8 cellular contexts compared by ENCODE assay signal in the genomic region with DNA sequence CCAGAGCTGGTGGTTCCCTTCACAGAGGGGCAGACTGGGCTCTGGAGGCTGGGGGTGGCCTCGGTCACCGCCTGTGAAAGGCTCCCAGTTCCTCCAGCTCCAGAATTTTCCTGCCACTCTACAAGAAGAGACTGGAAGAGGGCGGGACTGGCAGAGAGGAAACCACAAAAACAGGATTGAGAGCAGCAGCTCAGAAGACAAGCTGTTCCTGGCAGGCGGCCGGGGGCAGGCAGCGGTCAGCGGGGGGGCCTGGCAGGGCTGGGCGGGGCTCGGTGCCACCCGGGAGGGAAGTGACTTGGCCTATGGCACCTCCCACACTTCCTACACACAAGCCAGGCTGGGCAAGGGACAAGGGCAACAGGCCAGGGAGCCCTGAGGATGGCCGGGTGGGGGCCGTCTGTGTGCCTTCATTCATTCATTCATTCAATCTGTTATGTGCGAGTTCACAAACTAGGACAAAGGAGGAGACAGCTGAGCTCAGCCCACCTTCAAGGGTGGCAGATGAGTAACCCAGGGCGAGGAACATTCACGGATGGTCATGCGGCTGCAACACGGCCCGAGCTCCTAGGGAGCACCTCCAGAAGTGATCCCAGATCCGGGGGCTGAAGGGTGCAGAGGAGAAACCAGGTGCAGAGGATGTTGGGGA. TPM values are rescaled to one million over a fixed set of nuclear protein-coding genes. Genes with fewer than 3 reads are reported as not detected.
A peak's percentile ranks its signal among the peaks of the same experiment; 100 is the strongest.
DNase-seq lines count a peak whose midpoint lies in the region; ATAC-seq, FAIRE-seq and TF ChIP-seq lines count a peak whose summit lies in the region.

No MANE protein-coding gene starts in this region.

- FAIRE-seq in pancreas (lab: Jason Lieb, UNC): peak; percentile 63

- intact Hi-C loops in adrenal gland (cut with DNase I): no loop called here
- intact Hi-C loops in Right ventricle myocardium inferior (cut with DNase I): no loop called here
- intact Hi-C loops in pancreas (cut with DNase I): no loop called here

- ATAC-seq in Right ventricle myocardium inferior (peak; percentile 94), pancreas (peak; percentile 91 to 97 (median 94)), GM19467 (IDR thresholded peaks at IDR 0.05; ENCODE audit: unreplicated experiment) (no peak), GM18498 (IDR thresholded peaks at IDR 0.05; ENCODE audit: unreplicated experiment) (no peak)

- peak; percentile 89 for DNase-seq in AG10803 (ENCODE audit: low read depth)
- peak; percentile 82 for DNase-seq in HCEC 1CT
- DNase-seq in NOMO-1 (lab: John Stamatoyannopoulos, UW; ENCODE audit: unreplicated experiment in 2 of 2): peak; percentile 54 to 59
- peak; percentile 96 to 99 (median 97) for DNase-seq in adrenal gland
- peak; percentile 96 for DNase-seq in Right ventricle myocardium inferior (ENCODE audit: missing footprints)
- DNase-seq in pancreas: peak; percentile 96 to 99 (median 98)

- peak in 1 of 2 donors; percentile 57 for TF ChIP-seq POLR2A in adrenal gland (IDR thresholded peaks at IDR 0.05)

- H3K27me3 ChIP-seq in adrenal gland (no peaks in the 10 kb centered on the region), pancreas (no peaks in the 10 kb centered on the region)

- 1 to 9% (median 4%) methylated on average over 9 to 19 of the region's 19 CpGs for WGBS in adrenal gland, 4 donors
- 4 to 7% methylated on average over 19 of the region's 19 CpGs for WGBS in pancreas, 2 donors

- TF ChIP-seq CTCF in AG10803 (conservative IDR thresholded peaks at IDR 0.05; ENCODE audit: low read length): no peak
- TF ChIP-seq CTCF in adrenal gland (IDR thresholded peaks at IDR 0.05): no peak
- TF ChIP-seq CTCF in pancreas (IDR thresholded peaks at IDR 0.05): no peak

- H3K36me3 ChIP-seq in adrenal gland (replicated peaks in 1 of 2) (no peaks in the 10 kb centered on the region), pancreas (no peaks in the 10 kb centered on the region)

- peaks cover 31 to 40% of the 10 kb centered on the region in 2 donors for H3K4me1 ChIP-seq in adrenal gland (replicated peaks in 1 of 2)
- peaks cover 8 to 13% (median 8%) of the 10 kb centered on the region in 3 donors for H3K4me1 ChIP-seq in pancreas

- peak overlapping the region; percentile 82 to 98 (median 88) for H3K27ac ChIP-seq in adrenal gland
- H3K27ac ChIP-seq in pancreas: peak overlapping the region; percentile 90 to 99 (median 94)

- H3K4me3 ChIP-seq in AG10803 (ENCODE audit: low read length): no peak overlapping the region
- H3K4me3 ChIP-seq in adrenal gland: peak overlapping the region in 1 of 4 donors; percentile 8
- peak overlapping the region in 2 of 4 donors; percentile 13 to 23 for H3K4me3 ChIP-seq in pancreas

- peaks cover 0 to 6% (median 0%) of the 10 kb centered on the region in 3 donors for H3K9me3 ChIP-seq in adrenal gland (replicated peaks in 1 of 3)
- no peaks in the 10 kb centered on the region for H3K9me3 ChIP-seq in pancreas

RNA-seq across cellular contexts. Expression of gene BTBD2, which starts 16.9 kb away (rescaled TPM):
- total RNA-seq in adrenal gland: 100 to 1,000 TPM in 1 of 8 donors, 10 to 100 TPM in 7; 55.0 to 122 (median 82.4) TPM
- 10 to 100 TPM; 11.8 to 87.5 (median 57.7) TPM for polyA plus RNA-seq in adrenal gland
- total RNA-seq in Right ventricle myocardium inferior: 48.7 TPM
- 10 to 100 TPM; 33.9 to 46.4 (median 36.6) TPM for total RNA-seq in pancreas
- polyA plus RNA-seq in pancreas: 10 to 100 TPM; 35.6 to 44.4 TPM

RNA-seq across cellular contexts. Expression of gene MKNK2, which starts 18.6 kb away (rescaled TPM):
- total RNA-seq in adrenal gland: 100 to 1,000 TPM; 106 to 440 (median 171) TPM
- 100 to 1,000 TPM in 2 of 3 donors, 10 to 100 TPM in 1; 30.4 to 238 (median 140) TPM for polyA plus RNA-seq in adrenal gland
- 234 TPM for total RNA-seq in Right ventricle myocardium inferior
- 100 to 1,000 TPM; 178 to 446 (median 252) TPM for total RNA-seq in pancreas
- 100 to 1,000 TPM; 102 to 143 TPM for polyA plus RNA-seq in pancreas

Comparison
In these comparisons a context has a peak if more than half of its experiments do, and no peak if none do; other contexts are left out.
1. ATAC-seq: peak in Right ventricle myocardium inferior (single experiment) and pancreas (4 of 4); none in GM19467 (single experiment) and GM18498 (single experiment).
2. Peak in every context shown above with its lines, with median percentiles within 50 percentile points of each other: DNase-seq.